ENCODE assay signal across 8 cellular contexts in the genomic region with DNA sequence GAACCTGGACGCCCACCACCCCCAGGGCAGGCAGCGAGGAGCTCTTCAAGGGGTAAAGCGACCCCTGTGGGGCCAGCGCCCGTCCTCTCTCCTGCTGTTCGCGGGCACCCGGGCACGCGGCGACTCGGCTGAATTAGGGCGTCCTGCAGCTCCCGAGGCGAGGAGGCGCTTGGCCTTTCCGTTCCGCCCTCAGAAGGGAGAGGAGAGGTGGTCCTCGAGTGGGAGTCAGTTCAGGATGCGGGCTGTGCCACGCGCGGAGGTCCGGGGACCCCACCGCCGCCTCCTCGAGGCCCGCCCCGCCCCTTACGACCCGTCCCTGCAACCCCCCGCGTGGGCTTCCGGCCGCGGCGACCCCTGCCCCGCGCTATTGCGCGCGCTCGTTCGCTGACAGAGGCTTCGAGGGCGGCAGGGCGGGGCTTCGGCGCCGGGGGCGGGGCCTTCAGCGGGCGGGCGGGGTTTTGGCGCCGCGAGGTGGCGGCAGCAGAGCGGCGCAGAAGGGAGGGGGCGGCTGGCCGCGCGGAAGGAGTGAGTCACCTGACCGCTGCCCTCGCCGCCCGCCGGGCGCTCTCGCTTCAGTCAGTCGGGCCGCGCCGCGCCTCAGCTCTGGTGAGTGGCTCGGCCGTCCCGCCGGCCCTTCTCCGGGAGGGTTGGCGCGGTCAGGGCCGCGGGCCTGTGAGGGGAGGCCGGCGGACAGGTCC. TPM values are rescaled to one million over a fixed set of nuclear protein-coding genes. Genes with fewer than 3 reads are reported as not detected.
DNase-seq lines count a peak whose midpoint lies in the region; ATAC-seq, FAIRE-seq and TF ChIP-seq lines count a peak whose summit lies in the region.

Gene BACH1, plus strand, starts transcription at position 575 of the 698 bp plus-strand sequence. CDS start 22,359 bp downstream, outside the sequence.

- H3K4me1 ChIP-seq in A549 (peaks cover 38% of the 10 kb centered on the region), mammary epithelial cell (ENCODE audit: insufficient read depth, low read length) (peaks cover 37% of the 10 kb centered on the region), spleen (peaks cover 24 to 79% (median 49%) of the 10 kb centered on the region in 6 donors)

- H3K4me3 Mint-ChIP-seq in immature natural killer cell = peak within 1 kb of the TSS; percentile 81 to 99 (median 88)

- peaks cover 2% of the 10 kb centered on the region for H3K36me3 ChIP-seq in mammary epithelial cell (ENCODE audit: insufficient read depth, low read length)
- no peaks in the 10 kb centered on the region for H3K36me3 ChIP-seq in spleen

- H3K27me3 Mint-ChIP-seq in immature natural killer cell (ENCODE audit: low read depth in 3 of 3) = peaks cover 4 to 21% (median 5%) of the 10 kb centered on the region in 3 donors

- dilution Hi-C loops in mammary epithelial cell (cut with HindIII; ENCODE audit: low sequenced_read_pairs) = loop anchor here (5.0 kb wide), 1 partner anchor 111 kb away; no protein-coding TSS in a partner anchor

- H3K27ac ChIP-seq in A549 (peak within 1 kb of the TSS; percentile 88 to 98), mammary epithelial cell (ENCODE audit: insufficient read depth, low read depth, low read length) (peak within 1 kb of the TSS; percentile 89), spleen (peak within 1 kb of the TSS; percentile 92 to 100 (median 97))

- CTCF ChIA-PET in A549 (lab: Yijun Ruan, JAX) (interaction anchor here (0.7 to 5.8 kb wide), 10 partner anchors 19 to 159 kb away, joined by 3 to 35 read pairs (median 3); no protein-coding TSS in a partner anchor), mammary epithelial cell (lab: Charles Lee; ENCODE audit: low non-redundant PET) (interaction anchor here (0.6 to 1.1 kb wide), 2 partner anchors 116 to 225 kb away, joined by 3 read pairs; partner anchors contain the start of gene CCT8)

- POLR2A ChIA-PET in A549 (lab: Yijun Ruan, JAX) = interaction anchor here (2.3 kb wide), 1 partner anchor 50 kb away, joined by 6 read pairs; no protein-coding TSS in a partner anchor

- peak within 1 kb of the TSS; percentile 87 for H2AFZ ChIP-seq in mammary epithelial cell (ENCODE audit: low read depth, low read length)

- peak; percentile 88 to 95; a peak in 5 of 6 replicates for ATAC-seq in A549
- peak; percentile 52 for ATAC-seq in GM18867 (IDR thresholded peaks at IDR 0.05; ENCODE audit: unreplicated experiment)
- peak; percentile 49 for ATAC-seq in HG03135 (IDR thresholded peaks at IDR 0.05; ENCODE audit: unreplicated experiment)

- TF ChIP-seq RAD21 in A549 (conservative IDR thresholded peaks at IDR 0.05 in 1 of 2, IDR thresholded peaks at IDR 0.05 in 1 of 2) = peak in 1 of 2 experiments; percentile 67; a peak in 2 of 5 replicates

- BruUV-seq in mammary epithelial cell (replicated peaks; lab: Mats Ljungman, UMichigan) = no TSS peak

- H3K4me3 ChIP-seq in A549 = peak within 1 kb of the TSS; percentile 94
- H3K4me3 ChIP-seq in WI38 (ENCODE audit: low read depth, low read length) = peak within 1 kb of the TSS; percentile 72
- H3K4me3 ChIP-seq in mammary epithelial cell (replicated peaks in 1 of 3; ENCODE audit: insufficient read depth in 1 of 3, low read depth in 2 of 3, low read length in 3 of 3) = peak within 1 kb of the TSS; percentile 57 to 78 (median 74)
- peak within 1 kb of the TSS; percentile 60 to 86 (median 68) for H3K4me3 ChIP-seq in spleen

- H3K27me3 ChIP-seq in mammary epithelial cell (ENCODE audit: insufficient read depth, low read length) = no peaks in the 10 kb centered on the region
- H3K27me3 ChIP-seq in spleen (replicated peaks in 1 of 7) = no peaks in the 10 kb centered on the region

- no peaks in the 10 kb centered on the region for H4K20me1 ChIP-seq in mammary epithelial cell (ENCODE audit: insufficient read depth, low read length)

- TF ChIP-seq CTCF in A549 (IDR thresholded peaks at IDR 0.05) (peak; percentile 39), WI38 (IDR thresholded peaks at IDR 0.05; ENCODE audit: low read depth, low read length) (no peak), mammary epithelial cell (conservative IDR thresholded peaks at IDR 0.05 in 1 of 2, IDR thresholded peaks at IDR 0.05 in 1 of 2; ENCODE audit: extremely low read depth in 1 of 2, insufficient read depth in 1 of 2, low read depth in 1 of 2, low read length in 2 of 2) (peak; percentile 22 to 53), spleen (IDR thresholded peaks at IDR 0.05 in 8 of 11, conservative IDR thresholded peaks at IDR 0.05 in 3 of 11) (peak in 10 of 11 experiments; percentile 18 to 88 (median 64))

- no peaks in the 10 kb centered on the region for H3K9me3 ChIP-seq in A549
- H3K9me3 ChIP-seq in mammary epithelial cell (replicated peaks; ENCODE audit: insufficient read depth, low read length) = no peaks in the 10 kb centered on the region
- peaks cover 0 to 5% (median 0%) of the 10 kb centered on the region in 8 donors for H3K9me3 ChIP-seq in spleen

- TF ChIP-seq POLR2A in A549 (IDR thresholded peaks at IDR 0.05; ENCODE audit: low read length) = peak; percentile 55
- peak in 2 of 3 donors; percentile 89 for TF ChIP-seq POLR2A in spleen (IDR thresholded peaks at IDR 0.05)

- no peak for FAIRE-seq in A549 (lab: Jason Lieb, UNC)

- peak; percentile 49 to 76 for DNase-seq in A549 (ENCODE audit: low read depth in 1 of 2, low spot score in 1 of 2)
- peak; percentile 86 for DNase-seq in NCI-H2227 treated with DMSO at 0.1 percent for 48 hours (lab: John Stamatoyannopoulos, UW)
- DNase-seq in mammary epithelial cell = peak; percentile 83
- peak; percentile 86 to 90 (median 90) for DNase-seq in immature natural killer cell
- peak; percentile 98 for DNase-seq in spleen

- H3K27ac Mint-ChIP-seq in immature natural killer cell = peak within 1 kb of the TSS; percentile 88 to 94 (median 92)

- intact Hi-C loops in mammary epithelial cell (cut with micrococcal nuclease) (loop anchor here (1.0 to 5.0 kb wide), 6 partner anchors 38 to 208 kb away; no protein-coding TSS in a partner anchor), spleen (cut with DNase I; ENCODE audit: low total_unique reads) (loop anchor here (10.0 kb wide), 2 partner anchors 124 to 214 kb away; no protein-coding TSS in a partner anchor)

- peaks cover 41 to 50% of the 10 kb centered on the region in 2 donors for H3K4me1 Mint-ChIP-seq in immature natural killer cell

- no peak for TF ChIP-seq EP300 in A549 (IDR thresholded peaks at IDR 0.05)

- peaks cover 47% of the 10 kb centered on the region for H3K79me2 ChIP-seq in mammary epithelial cell (ENCODE audit: insufficient read depth, low read length)

- peak within 1 kb of the TSS; percentile 94 for H3K9ac ChIP-seq in mammary epithelial cell (ENCODE audit: insufficient read depth, low read length)

- in situ Hi-C loops in mammary epithelial cell (cut with MboI; ENCODE audit: low sequenced_read_pairs in 2 of 2) = loop anchor here in 1 of 2 donors (10.0 kb wide), 1 partner anchor 134 kb away; no protein-coding TSS in a partner anchor

- peak within 1 kb of the TSS; percentile 85 for H3K4me2 ChIP-seq in A549
- H3K4me2 ChIP-seq in mammary epithelial cell (ENCODE audit: insufficient read depth, low read depth, low read length) = peak within 1 kb of the TSS; percentile 85

- H3K36me3 Mint-ChIP-seq in immature natural killer cell = no peaks in the 10 kb centered on the region

- H3K9me3 Mint-ChIP-seq in immature natural killer cell = no peaks in the 10 kb centered on the region

- 20% methylated on average over 2 of the region's 87 CpGs for WGBS in A549 (ENCODE audit: missing lambda C conversion rate)
- no CpG with 5 or more reads among the region's 87 CpGs for WGBS in mammary epithelial cell (ENCODE audit: low coverage, missing lambda C conversion rate)
- 2 to 10% (median 3%) methylated on average over 21 to 87 of the region's 87 CpGs for WGBS in spleen, 5 donors

TF ChIP-seq in A549, 52 proteins besides CTCF, POLR2A, EP300 and RAD21 (continues in another document):
- TF ChIP-seq SMC3 (IDR thresholded peaks at IDR 0.05) = peak; percentile 54
- no peak for TF ChIP-seq SREBF2 (IDR thresholded peaks at IDR 0.05)
- TF ChIP-seq, protein P1, sequence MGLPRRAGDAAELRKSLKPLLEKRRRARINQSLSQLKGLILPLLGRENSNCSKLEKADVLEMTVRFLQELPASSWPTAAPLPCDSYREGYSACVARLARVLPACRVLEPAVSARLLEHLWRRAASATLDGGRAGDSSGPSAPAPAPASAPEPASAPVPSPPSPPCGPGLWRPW (IDR thresholded peaks at IDR 0.05) = no peak
- TF ChIP-seq BHLHE40 (IDR thresholded peaks at IDR 0.05; ENCODE audit: low read depth, low read length) = no peak
- TF ChIP-seq HOXA7 (CRISPR knock-in tag; IDR thresholded peaks at IDR 0.05) = no peak
- TF ChIP-seq, protein P2, sequence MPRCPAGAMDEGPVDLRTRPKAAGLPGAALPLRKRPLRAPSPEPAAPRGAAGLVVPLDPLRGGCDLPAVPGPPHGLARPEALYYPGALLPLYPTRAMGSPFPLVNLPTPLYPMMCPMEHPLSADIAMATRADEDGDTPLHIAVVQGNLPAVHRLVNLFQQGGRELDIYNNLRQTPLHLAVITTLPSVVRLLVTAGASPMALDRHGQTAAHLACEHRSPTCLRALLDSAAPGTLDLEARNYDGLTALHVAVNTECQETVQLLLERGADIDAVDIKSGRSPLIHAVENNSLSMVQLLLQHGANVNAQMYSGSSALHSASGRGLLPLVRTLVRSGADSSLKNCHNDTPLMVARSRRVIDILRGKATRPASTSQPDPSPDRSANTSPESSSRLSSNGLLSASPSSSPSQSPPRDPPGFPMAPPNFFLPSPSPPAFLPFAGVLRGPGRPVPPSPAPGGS (IDR thresholded peaks at IDR 0.05) = 0 out of 3 replicates have a peak, but pooled peaks have one; percentile 44
- TF ChIP-seq, protein P3, sequence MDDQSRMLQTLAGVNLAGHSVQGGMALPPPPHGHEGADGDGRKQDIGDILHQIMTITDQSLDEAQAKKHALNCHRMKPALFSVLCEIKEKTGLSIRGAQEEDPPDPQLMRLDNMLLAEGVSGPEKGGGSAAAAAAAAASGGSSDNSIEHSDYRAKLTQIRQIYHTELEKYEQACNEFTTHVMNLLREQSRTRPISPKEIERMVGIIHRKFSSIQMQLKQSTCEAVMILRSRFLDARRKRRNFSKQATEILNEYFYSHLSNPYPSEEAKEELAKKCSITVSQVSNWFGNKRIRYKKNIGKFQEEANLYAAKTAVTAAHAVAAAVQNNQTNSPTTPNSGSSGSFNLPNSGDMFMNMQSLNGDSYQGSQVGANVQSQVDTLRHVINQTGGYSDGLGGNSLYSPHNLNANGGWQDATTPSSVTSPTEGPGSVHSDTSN (IDR thresholded peaks at IDR 0.05) = 0 out of 2 replicates have a peak, but pooled peaks have one; percentile 18

RNA-seq across cellular contexts. Expression of gene BACH1, which starts in this region (rescaled TPM):
- polyA plus RNA-seq in A549 (2011; rRNA removed) (18.7 and 21.4 TPM in 2 replicates), A549 (2017; fragmentation: RNase III; extraction: RNeasy Plus Mini Kit Qiagen cat#74134 plus additional on column Dnase treatment) (4.8 to 5.2 TPM (median 5.0 TPM) in 3 replicates), mammary epithelial cell (13.7 TPM), immature natural killer cell (10 to 100 TPM; 10.1 to 30.2 (median 17.4) TPM), spleen (1 to 10 TPM; 6.7 to 9.8 (median 7.2) TPM)
- polyA plus RNA-seq in A549 (2012; cell fraction: cytosol; rRNA removed) = 3.5 and 3.8 TPM in 2 replicates
- polyA plus RNA-seq in A549 (2012; cell fraction: nucleus; rRNA removed) = 2.2 and 2.3 TPM in 2 replicates
- 33.1 and 68.0 TPM in 2 replicates for polyA minus RNA-seq in A549 (2011; rRNA and poly(A)+ RNA removed)
- total RNA-seq in mammary epithelial cell (10 to 100 TPM; 38.8 to 45.7 TPM), spleen (100 to 1,000 TPM in 4 of 7 donors, 10 to 100 TPM in 3; 60.5 to 131 (median 102) TPM)
- polyA minus RNA-seq in mammary epithelial cell = 98.6 TPM

Comparison
In these comparisons a context has a peak if more than half of its experiments do, and no peak if none do; other contexts are left out.
1. Peak in every context shown above with its lines: DNase-seq, ATAC-seq, H3K4me3 ChIP-seq and H3K27ac ChIP-seq.